In the genomic region with DNA sequence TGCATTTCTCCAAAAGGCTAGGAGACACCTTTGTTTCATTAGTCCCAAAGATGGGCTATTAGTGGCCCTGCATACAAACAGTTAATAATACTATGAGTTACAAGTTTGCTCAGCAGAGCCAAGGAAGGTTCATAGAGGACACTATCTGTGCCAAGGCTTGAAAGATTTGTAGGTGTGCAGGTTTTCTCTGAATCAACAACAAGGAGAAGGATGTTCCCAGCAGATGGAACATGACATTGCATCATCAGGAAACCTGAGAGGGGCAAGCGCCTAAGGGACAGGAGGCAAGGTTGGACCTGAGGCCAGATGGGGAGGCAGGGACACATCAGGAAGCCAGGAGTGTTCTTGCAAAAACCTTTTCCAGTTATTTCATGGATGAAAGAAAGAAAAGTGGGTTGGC, we compare ENCODE assay signal across 17 cellular contexts. TPM values are rescaled to one million over a fixed set of nuclear protein-coding genes. Genes with fewer than 3 reads are reported as not detected.
DNase-seq lines count a peak whose midpoint lies in the region; ATAC-seq and TF ChIP-seq lines count a peak whose summit lies in the region.
"Had no signal": no experiment of that assay in that cellular context is flagged by ENCODE, and none has a peak within 500 bp of the region (broad histone marks: within the 10 kb centered on the region; RNA-seq: fewer than 3 reads in every experiment).

No MANE protein-coding gene starts in this region.

- CTCF ChIA-PET in A673 (lab: Charles Lee), result no interaction called here
- CTCF ChIA-PET in RWPE1 (lab: Yijun Ruan, JAX), result no interaction called here

- no peak overlapping the region for H3K9ac ChIP-seq in DND-41 (ENCODE audit: low read depth, low read length)

- BruUV-seq in A673 (replicated peaks; lab: Mats Ljungman, UMichigan), result no TSS peak

- H3K27ac Mint-ChIP-seq in nephron progenitor cell, result no peak overlapping the region
- H3K27ac Mint-ChIP-seq: activated CD4-positive, alpha-beta memory T cell treated with anti-CD3 and anti-CD28 coated beads for 36 hours; activated T-helper 17 cell treated with anti-CD3 and anti-CD28 coated beads, Interleukin-2, amount 50 U/mL, for 72 hours had no signal

- H3K36me3 ChIP-seq in A673 (ENCODE audit: insufficient read depth, low read length, poor library complexity, severe bottlenecking), result no peaks in the 10 kb centered on the region
- H3K36me3 ChIP-seq in DND-41 (ENCODE audit: insufficient read depth, low read length), result no peaks in the 10 kb centered on the region
- H3K36me3 ChIP-seq in spleen, result peaks cover 0 to 35% (median 0%) of the 10 kb centered on the region in 6 donors
- H3K36me3 ChIP-seq: Peyer's patch had no signal

- H3K27me3 ChIP-seq in A673 (replicated peaks; ENCODE audit: insufficient read depth, low read depth, low read length, poor library complexity) (no peaks in the 10 kb centered on the region), DND-41 (ENCODE audit: insufficient read depth, low read length, poor library complexity) (no peaks in the 10 kb centered on the region), foreskin keratinocyte (no peaks in the 10 kb centered on the region), spleen (replicated peaks in 1 of 7) (no peaks in the 10 kb centered on the region)
- H3K27me3 ChIP-seq: Peyer's patch had no signal

- no peak overlapping the region for H3K4me3 ChIP-seq in A673 (ENCODE audit: low read depth, low read length, poor library complexity, severe bottlenecking)
- H3K4me3 ChIP-seq in DND-41 (ENCODE audit: low read depth in 1 of 2, low read length in 2 of 2), result no peak overlapping the region
- H3K4me3 ChIP-seq in spleen, result no peak overlapping the region
- H3K4me3 ChIP-seq: mucosa of descending colon, Peyer's patch had no signal

- intact Hi-C loops in A673 (cut with micrococcal nuclease; ENCODE audit: unreplicated experiment), result no loop called here
- intact Hi-C loops in spleen (cut with DNase I; ENCODE audit: low total_unique reads), result no loop called here

- peaks cover 15% of the 10 kb centered on the region for H3K36me3 Mint-ChIP-seq in nephron progenitor cell (ENCODE audit: low read depth)

- H3K4me2 ChIP-seq in DND-41 (ENCODE audit: insufficient read depth, low read length), result no peak overlapping the region

- DNase-seq in A673 (ENCODE audit: low spot score) (no peak), DND-41 (no peak), RWPE1 (ENCODE audit: low spot score) (no peak), foreskin keratinocyte (peak; percentile 11 to 17), nephron progenitor cell (no peak), spleen (no peak)
- DNase-seq: activated CD4-positive, alpha-beta memory T cell treated with anti-CD3 and anti-CD28 coated beads for 36 hours; effector CD4-positive, alpha-beta T cell; EL; mucosa of descending colon; NCI-H2081 treated with DMSO at 0.1 percent for 48 hours; Peyer's patch; stimulated activated CD4-positive, alpha-beta T cell treated with anti-CD3 and anti-CD28 coated beads, Interleukin-2, amount 100 ng/mL, for 48 hours; T1000 had no signal

- H3K27ac ChIP-seq in A673 (ENCODE audit: low read depth, low read length, poor library complexity, severe bottlenecking) (peak overlapping the region; percentile 3), DND-41 (ENCODE audit: low read length) (peak overlapping the region; percentile 14; the same call in 1 of the 2 replicates), RWPE1 (peak overlapping the region; percentile 53), foreskin keratinocyte (no peak overlapping the region), spleen (no peak overlapping the region)
- H3K27ac ChIP-seq: Peyer's patch had no signal

- no peak for TF ChIP-seq POLR2A in spleen (IDR thresholded peaks at IDR 0.05)

- ATAC-seq in DND-41 (ENCODE audit: insufficient read depth, low read depth), result no peak
- ATAC-seq in foreskin keratinocyte, result no peak
- ATAC-seq in HG03045 (IDR thresholded peaks at IDR 0.05; ENCODE audit: unreplicated experiment), result no peak
- no peak for ATAC-seq in GM21367 (IDR thresholded peaks at IDR 0.05; ENCODE audit: unreplicated experiment)
- ATAC-seq: activated T-helper 17 cell treated with anti-CD3 and anti-CD28 coated beads, Interleukin-2, amount 50 U/mL, for 72 hours; mucosa of descending colon had no signal

- H3K27me3 Mint-ChIP-seq in nephron progenitor cell (ENCODE audit: low read depth, poor library complexity), result no peaks in the 10 kb centered on the region
- H3K27me3 Mint-ChIP-seq: activated CD4-positive, alpha-beta memory T cell treated with anti-CD3 and anti-CD28 coated beads for 36 hours; activated T-helper 17 cell treated with anti-CD3 and anti-CD28 coated beads, Interleukin-2, amount 50 U/mL, for 72 hours had no signal

- peaks cover 2% of the 10 kb centered on the region; the same call in 1 of the 2 replicates for H3K79me2 ChIP-seq in DND-41 (ENCODE audit: insufficient read depth, low read length)

- H3K4me3 Mint-ChIP-seq in nephron progenitor cell, result no peak overlapping the region
- H3K4me3 Mint-ChIP-seq: activated CD4-positive, alpha-beta memory T cell treated with anti-CD3 and anti-CD28 coated beads for 36 hours; activated T-helper 17 cell treated with anti-CD3 and anti-CD28 coated beads, Interleukin-2, amount 50 U/mL, for 72 hours had no signal

- no peaks in the 10 kb centered on the region for H3K9me3 Mint-ChIP-seq in nephron progenitor cell
- H3K9me3 Mint-ChIP-seq: activated T-helper 17 cell treated with anti-CD3 and anti-CD28 coated beads, Interleukin-2, amount 50 U/mL, for 72 hours had no signal

- no peaks in the 10 kb centered on the region for H4K20me1 ChIP-seq in DND-41 (ENCODE audit: insufficient read depth, low read length)

- peaks cover 12% of the 10 kb centered on the region for H3K4me1 Mint-ChIP-seq in nephron progenitor cell

- H3K9me3 ChIP-seq in A673 (ENCODE audit: low read depth, low read length, poor library complexity, severe bottlenecking), result no peaks in the 10 kb centered on the region
- no peaks in the 10 kb centered on the region for H3K9me3 ChIP-seq in DND-41 (ENCODE audit: insufficient read depth, low read length, severe bottlenecking)
- H3K9me3 ChIP-seq in spleen, result no peaks in the 10 kb centered on the region
- H3K9me3 ChIP-seq: mucosa of descending colon, Peyer's patch had no signal

- TF ChIP-seq CTCF in A673 (conservative IDR thresholded peaks at IDR 0.05; ENCODE audit: low read depth, low read length), result no peak
- no peak for TF ChIP-seq CTCF in DND-41 (IDR thresholded peaks at IDR 0.05; ENCODE audit: borderline replicate concordance, extremely low read depth, low read length, poor library complexity, severe bottlenecking)
- TF ChIP-seq CTCF in RWPE1 (conservative IDR thresholded peaks at IDR 0.05; ENCODE audit: low read depth), result no peak
- TF ChIP-seq CTCF in foreskin keratinocyte (conservative IDR thresholded peaks at IDR 0.05), result no peak
- no peak for TF ChIP-seq CTCF in nephron progenitor cell (IDR thresholded peaks at IDR 0.05)
- no peak for TF ChIP-seq CTCF in spleen (IDR thresholded peaks at IDR 0.05 in 8 of 11, conservative IDR thresholded peaks at IDR 0.05 in 3 of 11)

- H2AFZ ChIP-seq in DND-41 (ENCODE audit: low read depth, low read length), result no peak overlapping the region

- WGBS in spleen, 5 donors, result 56 to 80% (median 71%) methylated on average over 1 of the region's 1 CpG

- POLR2A ChIA-PET in A673 (lab: Charles Lee; ENCODE audit: low non-redundant PET), result no interaction called here
- POLR2A ChIA-PET in RWPE1 (lab: Yijun Ruan, JAX; ENCODE audit: low non-redundant PET), result no interaction called here

- H3K4me1 ChIP-seq in A673 (ENCODE audit: insufficient read depth, low read length, poor library complexity, severe bottlenecking) (peaks cover 12% of the 10 kb centered on the region), DND-41 (ENCODE audit: insufficient read depth, low read length) (peaks cover 42% of the 10 kb centered on the region), foreskin keratinocyte (peaks cover 5% of the 10 kb centered on the region), spleen (peaks cover 8 to 47% (median 24%) of the 10 kb centered on the region in 6 donors)

RNA-seq across cellular contexts. Expression of gene STK17B, which starts 35.4 kb away (rescaled TPM):
- total RNA-seq in A673 (2021) (18.4 and 18.5 TPM in 2 replicates), foreskin keratinocyte (17.4 and 22.5 TPM in 2 replicates), spleen (100 to 1,000 TPM; 171 to 248 (median 196) TPM)
- polyA plus RNA-seq in foreskin keratinocyte (4.8 and 5.0 TPM in 2 replicates), spleen (10 to 100 TPM; 48.7 to 56.3 (median 51.9) TPM)

Comparison
In these comparisons a context has a peak if more than half of its experiments do, and no peak if none do; other contexts are left out.
1. DNase-seq: peak in foreskin keratinocyte (2 of 2); none in A673 (single experiment), DND-41 (single experiment), RWPE1 (single experiment), nephron progenitor cell (single experiment) and spleen (single experiment).
2. H3K27ac ChIP-seq: peak in A673 (single experiment), DND-41 (single experiment) and RWPE1 (single experiment); none in foreskin keratinocyte (single experiment) and spleen (0 of 8).